ENCODE assay signal across 18 cellular contexts in the genomic region with DNA sequence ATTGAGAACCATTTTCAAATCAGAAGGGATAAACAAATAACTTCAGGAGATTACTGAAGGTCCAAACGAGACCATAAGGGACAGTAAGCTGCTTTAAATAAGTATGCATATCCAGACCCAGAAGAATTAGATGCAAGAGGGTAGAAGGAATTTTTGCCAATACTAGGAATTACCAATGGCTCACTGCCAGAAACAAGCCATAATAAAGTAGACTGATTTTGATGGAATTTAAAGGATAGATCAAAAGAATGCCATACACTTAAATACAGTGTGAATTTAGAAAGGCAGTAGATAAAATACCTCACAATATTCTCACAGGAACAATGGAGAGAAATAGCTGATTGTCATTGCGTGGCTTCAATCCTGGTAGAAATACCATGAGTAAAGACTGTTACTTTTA. TPM values are rescaled to one million over a fixed set of nuclear protein-coding genes. Genes with fewer than 3 reads are reported as not detected.
DNase-seq lines count a peak whose midpoint lies in the region; FAIRE-seq and TF ChIP-seq lines count a peak whose summit lies in the region.
"Had no signal": no experiment of that assay in that cellular context is flagged by ENCODE, and none has a peak within 500 bp of the region (broad histone marks: within the 10 kb centered on the region; RNA-seq: fewer than 3 reads in every experiment).

No MANE protein-coding gene starts in this region.

- H3K9me3 Mint-ChIP-seq in type B pancreatic cell = no peaks in the 10 kb centered on the region
- H3K9me3 Mint-ChIP-seq: CD4-positive, alpha-beta T cell; HFFc6 had no signal

- peak overlapping the region; percentile 85 for H3K4me3 ChIP-seq in BLaER1
- H3K4me3 ChIP-seq in BLaER1 treated with 17β-estradiol and CSF1 and Interleukin-3, amounts not matched to agents 10 nM and 100 nM = peak overlapping the region in 7 of 10 experiments; percentile 10 to 87 (median 78); a peak in 9 of 20 replicates
- H3K4me3 ChIP-seq: GM12878, HAP-1 had no signal

- H3K4me1 ChIP-seq in BLaER1 = peaks cover 65% of the 10 kb centered on the region
- H3K4me1 ChIP-seq in BLaER1 treated with 17β-estradiol and CSF1 and Interleukin-3, amounts not matched to agents 10 nM and 100 nM = peaks cover 53 to 84% (median 74%) of the 10 kb centered on the region in 10 experiments
- H3K4me1 ChIP-seq: HAP-1 had no signal

- FAIRE-seq in GM19239 (lab: Jason Lieb, UNC) = peak; percentile 4
- FAIRE-seq: G401.6, GM12878, H54 had no signal

- no peak for DNase-seq in GM19239 (ENCODE audit: insufficient read length, low spot score)
- peak; percentile 54 for DNase-seq in cerebellar cortex (ENCODE audit: low spot score)
- DNase-seq in type B pancreatic cell (ENCODE audit: extremely low spot score, unreplicated experiment) = no peak
- no peak for DNase-seq in activated CD8-positive, alpha-beta memory T cell treated with anti-CD3 and anti-CD28 coated beads for 24 hours
- no peak for DNase-seq in GM10266 (ENCODE audit: extremely low spot score)
- DNase-seq: CD4-positive, alpha-beta T cell; CD8-positive, alpha-beta memory T cell; DMS53; DMS79 treated with DMSO at 0.1 percent for 48 hours; GOT3; HFFc6 had no signal

- peaks cover 14% of the 10 kb centered on the region for H3K9me3 ChIP-seq in BLaER1
- H3K9me3 ChIP-seq in BLaER1 treated with 17β-estradiol and CSF1 and Interleukin-3, amounts not matched to agents 10 nM and 100 nM (replicated peaks in 1 of 11) = peaks cover 0 to 17% (median 15%) of the 10 kb centered on the region in 11 experiments; a peak in 19 of 22 replicates
- H3K9me3 ChIP-seq: HAP-1 had no signal

- H3K36me3 Mint-ChIP-seq in type B pancreatic cell = no peaks in the 10 kb centered on the region
- H3K36me3 Mint-ChIP-seq: CD14-positive monocyte; CD8-positive, alpha-beta memory T cell had no signal

- TF ChIP-seq CTCF in type B pancreatic cell (conservative IDR thresholded peaks at IDR 0.05) = no peak
- TF ChIP-seq CTCF in GM10266 (IDR thresholded peaks at IDR 0.05; ENCODE audit: control insufficient read depth, insufficient read depth, low read depth, missing control alignments) = no peak

- peak overlapping the region; percentile 92 for H3K27ac ChIP-seq in BLaER1
- H3K27ac ChIP-seq in BLaER1 treated with 17β-estradiol and CSF1 and Interleukin-3, amounts not matched to agents 10 nM and 100 nM = peak overlapping the region in 10 of 11 experiments; percentile 14 to 95 (median 90); a peak in 19 of 22 replicates

- no peaks in the 10 kb centered on the region for H3K27me3 ChIP-seq in BLaER1
- no peaks in the 10 kb centered on the region for H3K27me3 ChIP-seq in BLaER1 treated with 17β-estradiol and CSF1 and Interleukin-3, amounts not matched to agents 10 nM and 100 nM

- no peaks in the 10 kb centered on the region for H3K4me1 Mint-ChIP-seq in type B pancreatic cell (ENCODE audit: unreplicated experiment)

- peak overlapping the region; percentile 89 for H3K9ac ChIP-seq in BLaER1
- H3K9ac ChIP-seq in BLaER1 treated with 17β-estradiol and CSF1 and Interleukin-3, amounts not matched to agents 10 nM and 100 nM = peak overlapping the region in 9 of 11 experiments; percentile 9 to 94 (median 88); a peak in 17 of 22 replicates

- peak overlapping the region; percentile 91 for H3K4me2 ChIP-seq in BLaER1
- H3K4me2 ChIP-seq in BLaER1 treated with 17β-estradiol and CSF1 and Interleukin-3, amounts not matched to agents 10 nM and 100 nM = peak overlapping the region; percentile 48 to 95 (median 91); a peak in 21 of 22 replicates

- peaks cover 48% of the 10 kb centered on the region for H3K27me3 Mint-ChIP-seq in type B pancreatic cell

- no peak overlapping the region for H3K4me3 Mint-ChIP-seq in type B pancreatic cell
- H3K4me3 Mint-ChIP-seq: CD4-positive, alpha-beta T cell; CD8-positive, alpha-beta memory T cell; HFFc6 had no signal

- no peak overlapping the region for H3K27ac Mint-ChIP-seq in type B pancreatic cell
- H3K27ac Mint-ChIP-seq: CD14-positive monocyte; CD4-positive, alpha-beta T cell; CD8-positive, alpha-beta memory T cell; HFFc6 had no signal

- peaks cover 15% of the 10 kb centered on the region for H3K36me3 ChIP-seq in BLaER1
- H3K36me3 ChIP-seq in BLaER1 treated with 17β-estradiol and CSF1 and Interleukin-3, amounts not matched to agents 10 nM and 100 nM = peaks cover 0 to 16% (median 10%) of the 10 kb centered on the region in 11 experiments; a peak in 13 of 22 replicates
- H3K36me3 ChIP-seq: HAP-1 had no signal

- H4K20me1 ChIP-seq in BLaER1 = no peaks in the 10 kb centered on the region
- H4K20me1 ChIP-seq in BLaER1 treated with 17β-estradiol and CSF1 and Interleukin-3, amounts not matched to agents 10 nM and 100 nM = no peaks in the 10 kb centered on the region

RNA-seq across cellular contexts. Expression of a gene that starts 5.3 kb away (rescaled TPM):
- total RNA-seq in type B pancreatic cell (ENCODE audit: low replicate concordance) = 4.7 and 7.6 TPM in 2 replicates
- total RNA-seq: GM12878 had no signal
